ENCODE assay signal across 21 cellular contexts in the genomic region with DNA sequence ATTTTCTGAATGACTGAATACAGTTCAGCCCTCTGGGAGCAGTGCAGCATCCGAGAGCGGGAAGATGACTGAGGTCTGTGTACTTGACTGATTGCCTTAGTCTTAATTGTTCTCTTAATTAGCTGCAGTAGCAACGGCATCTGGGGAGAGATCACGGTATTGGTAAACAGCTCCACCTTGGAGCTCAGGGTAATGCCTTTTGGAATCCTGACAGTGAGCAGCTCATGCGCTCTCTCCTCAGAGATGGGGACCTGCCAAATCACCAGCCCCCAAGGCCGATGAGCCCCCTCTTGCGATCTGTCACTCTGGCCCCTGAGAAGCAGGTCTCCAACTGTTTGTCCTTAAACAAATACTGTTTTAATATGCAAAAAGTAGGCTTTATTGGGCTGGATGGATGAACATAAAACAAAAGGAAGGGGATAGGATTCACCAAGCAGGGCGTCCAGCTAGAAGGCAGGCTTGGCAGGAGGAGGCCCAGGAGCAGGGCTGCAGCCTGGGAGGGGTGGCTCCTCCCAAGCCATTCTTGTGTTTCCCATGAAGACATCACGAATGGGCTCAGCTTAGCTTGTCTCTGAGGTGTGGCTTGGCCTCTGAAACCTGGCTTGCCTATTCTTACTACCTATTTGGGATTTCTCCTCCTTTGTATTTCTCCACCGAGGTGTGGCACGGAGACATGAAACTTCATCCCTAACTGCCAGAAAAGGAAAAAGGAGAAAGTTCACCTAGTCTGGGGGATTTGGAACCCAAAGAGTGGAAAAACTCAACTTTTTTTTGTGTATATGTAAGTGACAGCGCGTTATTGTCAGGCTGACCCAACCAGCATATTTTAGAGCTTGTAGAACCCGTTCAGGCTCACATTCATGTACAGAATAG.
"Had no signal": no experiment of that assay in that cellular context is flagged by ENCODE, and none has a peak within 500 bp of the region (broad histone marks: within the 10 kb centered on the region; RNA-seq: fewer than 3 reads in every experiment).

No MANE protein-coding gene starts in this region.

- H3K4me1 ChIP-seq: gastrocnemius medialis, tibial artery had no signal

- H3K36me3 Mint-ChIP-seq: activated naive CD8-positive, alpha-beta T cell treated with anti-CD3 and anti-CD28 coated beads for 36 hours had no signal

- H3K27me3 ChIP-seq: body of pancreas, gastrocnemius medialis, tibial artery had no signal

- H3K9me3 ChIP-seq: body of pancreas, gastrocnemius medialis, tibial artery had no signal

- H3K27me3 Mint-ChIP-seq: activated CD4-positive, alpha-beta T cell treated with anti-CD3 and anti-CD28 coated beads, Interleukin-2, amount 10 ng/mL, durations not matched to agents 24 days and 14 days; activated CD8-positive, alpha-beta T cell treated with anti-CD3 and anti-CD28 coated beads for 36 hours; activated naive CD8-positive, alpha-beta T cell treated with anti-CD3 and anti-CD28 coated beads for 36 hours; activated T-helper 17 cell treated with anti-CD3 and anti-CD28 coated beads, Interleukin-2, amount 50 U/mL, for 72 hours had no signal

- H3K27ac Mint-ChIP-seq: activated CD4-positive, alpha-beta T cell treated with anti-CD3 and anti-CD28 coated beads, Interleukin-2, amount 10 ng/mL, durations not matched to agents 24 days and 14 days; activated CD8-positive, alpha-beta T cell treated with anti-CD3 and anti-CD28 coated beads for 36 hours; activated naive CD8-positive, alpha-beta T cell treated with anti-CD3 and anti-CD28 coated beads for 36 hours; activated T-helper 17 cell treated with anti-CD3 and anti-CD28 coated beads, Interleukin-2, amount 50 U/mL, for 72 hours; nephron progenitor cell had no signal

- DNase-seq: activated CD4-positive, alpha-beta T cell treated with anti-CD3 and anti-CD28 coated beads, Interleukin-2, amount 10 ng/mL, durations not matched to agents 24 days and 14 days; activated CD4-positive, CD25-positive, alpha-beta regulatory T cell; activated CD8-positive, alpha-beta T cell treated with anti-CD3 and anti-CD28 coated beads for 36 hours; activated naive CD4-positive, alpha-beta T cell; activated naive CD8-positive, alpha-beta T cell treated with anti-CD3 and anti-CD28 coated beads for 36 hours; activated T-cell treated with anti-CD3 and anti-CD28 coated beads, Interleukin-2, amount 50 U/mL, for 1 hour; body of pancreas; gastrocnemius medialis; head of caudate nucleus; kidney; midbrain; nephron progenitor cell; occipital lobe; posterior cingulate gyrus; stimulated activated naive CD8-positive, alpha-beta T cell treated with anti-CD3 and anti-CD28 coated beads, Interleukin-15, Interleukin-2, amounts not matched to agents 100 U/mL and 50 U/mL, for 24 hours; substantia nigra; T-helper 9 cell; tibial artery had no signal

- H3K36me3 ChIP-seq: gastrocnemius medialis, tibial artery had no signal

- H3K4me3 ChIP-seq: body of pancreas, gastrocnemius medialis, tibial artery had no signal

- H3K4me3 Mint-ChIP-seq: activated CD4-positive, alpha-beta T cell treated with anti-CD3 and anti-CD28 coated beads, Interleukin-2, amount 10 ng/mL, durations not matched to agents 24 days and 14 days; activated CD8-positive, alpha-beta T cell treated with anti-CD3 and anti-CD28 coated beads for 36 hours; activated naive CD8-positive, alpha-beta T cell treated with anti-CD3 and anti-CD28 coated beads for 36 hours; activated T-helper 17 cell treated with anti-CD3 and anti-CD28 coated beads, Interleukin-2, amount 50 U/mL, for 72 hours; nephron progenitor cell had no signal

- H3K27ac ChIP-seq: body of pancreas, epithelial cell of prostate, gastrocnemius medialis, tibial artery had no signal

- ATAC-seq: activated CD8-positive, alpha-beta T cell treated with anti-CD3 and anti-CD28 coated beads for 36 hours; activated T-helper 17 cell treated with anti-CD3 and anti-CD28 coated beads, Interleukin-2, amount 50 U/mL, for 72 hours; body of pancreas; gastrocnemius medialis; left lobe of liver; stimulated activated naive CD8-positive, alpha-beta T cell treated with anti-CD3 and anti-CD28 coated beads, Interleukin-15, Interleukin-2, amounts not matched to agents 100 U/mL and 50 U/mL, for 24 hours had no signal

- H3K4me1 Mint-ChIP-seq: activated CD4-positive, alpha-beta T cell treated with anti-CD3 and anti-CD28 coated beads, Interleukin-2, amount 10 ng/mL, durations not matched to agents 24 days and 14 days; activated naive CD8-positive, alpha-beta T cell treated with anti-CD3 and anti-CD28 coated beads for 36 hours; activated T-helper 17 cell treated with anti-CD3 and anti-CD28 coated beads, Interleukin-2, amount 50 U/mL, for 72 hours had no signal

- H3K9me3 Mint-ChIP-seq: activated CD4-positive, alpha-beta T cell treated with anti-CD3 and anti-CD28 coated beads, Interleukin-2, amount 10 ng/mL, durations not matched to agents 24 days and 14 days; activated CD8-positive, alpha-beta T cell treated with anti-CD3 and anti-CD28 coated beads for 36 hours; activated naive CD8-positive, alpha-beta T cell treated with anti-CD3 and anti-CD28 coated beads for 36 hours; activated T-helper 17 cell treated with anti-CD3 and anti-CD28 coated beads, Interleukin-2, amount 50 U/mL, for 72 hours; nephron progenitor cell had no signal
